35 cellular contexts compared by ENCODE assay signal in the genomic region with DNA sequence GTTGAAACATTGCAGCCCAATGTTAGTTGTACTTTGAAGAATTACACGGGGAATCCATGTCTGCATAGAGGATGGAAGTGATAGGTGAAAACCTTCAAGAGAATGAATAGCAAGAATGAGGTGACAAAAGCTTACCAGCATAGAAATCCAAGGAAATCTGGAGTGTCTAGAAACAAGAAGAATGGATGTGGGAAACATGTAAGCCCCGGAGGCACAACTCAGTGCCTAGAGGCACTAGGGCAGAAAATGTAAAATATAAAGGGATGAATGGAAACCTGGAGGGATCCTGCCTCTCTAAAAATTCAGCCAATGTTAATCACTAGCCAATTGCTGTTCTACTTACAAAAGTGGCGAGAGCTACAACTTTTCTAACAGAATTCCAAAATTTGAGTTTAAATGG.
"Had no signal": no experiment of that assay in that cellular context is flagged by ENCODE, and none has a peak within 500 bp of the region (broad histone marks: within the 10 kb centered on the region; RNA-seq: fewer than 3 reads in every experiment).

No MANE protein-coding gene starts in this region.

- H3K4me3 ChIP-seq: MG63 had no signal

- H3K9ac ChIP-seq: KMS-11 had no signal

- H3K9me3 ChIP-seq: MG63 had no signal

- H3K27ac ChIP-seq: KMS-11 had no signal

- H3K27me3 ChIP-seq: MG63 had no signal

- H3K36me3 ChIP-seq: MG63 had no signal

- H3K4me2 ChIP-seq: KMS-11 had no signal

- DNase-seq: Karpas-422, Kasumi-1, MG63, MM.1S, MV-4-11, NCI-H1048, NCI-H1092, NCI-H1092 treated with DMSO at 0.1 percent for 48 hours, NCI-H1105, NCI-H1105 treated with DMSO at 0.1 percent for 48 hours, NCI-H1417, NCI-H1417 treated with DMSO at 0.1 percent for 48 hours, NCI-H1436, NCI-H1436 treated with DMSO at 0.1 percent for 48 hours, NCI-H146, NCI-H1694, NCI-H1694 treated with DMSO at 0.1 percent for 48 hours, NCI-H187, NCI-H187 treated with DMSO at 0.1 percent for 48 hours, NCI-H1930, NCI-H2029, NCI-H2029 treated with DMSO at 0.1 percent for 48 hours, NCI-H2081, NCI-H2081 treated with DMSO at 0.1 percent for 48 hours, NCI-H2107, NCI-H2171, NCI-H2171 treated with DMSO at 0.1 percent for 48 hours, NCI-H2227 treated with DMSO at 0.1 percent for 48 hours, NCI-H226, NCI-H345, NCI-H446, NCI-H446 treated with DMSO at 0.1 percent for 48 hours, NCI-H510A, NCI-H510A treated with DMSO at 0.1 percent for 48 hours had no signal
